ENCODE assay signal across 1 cellular context in the genomic region with DNA sequence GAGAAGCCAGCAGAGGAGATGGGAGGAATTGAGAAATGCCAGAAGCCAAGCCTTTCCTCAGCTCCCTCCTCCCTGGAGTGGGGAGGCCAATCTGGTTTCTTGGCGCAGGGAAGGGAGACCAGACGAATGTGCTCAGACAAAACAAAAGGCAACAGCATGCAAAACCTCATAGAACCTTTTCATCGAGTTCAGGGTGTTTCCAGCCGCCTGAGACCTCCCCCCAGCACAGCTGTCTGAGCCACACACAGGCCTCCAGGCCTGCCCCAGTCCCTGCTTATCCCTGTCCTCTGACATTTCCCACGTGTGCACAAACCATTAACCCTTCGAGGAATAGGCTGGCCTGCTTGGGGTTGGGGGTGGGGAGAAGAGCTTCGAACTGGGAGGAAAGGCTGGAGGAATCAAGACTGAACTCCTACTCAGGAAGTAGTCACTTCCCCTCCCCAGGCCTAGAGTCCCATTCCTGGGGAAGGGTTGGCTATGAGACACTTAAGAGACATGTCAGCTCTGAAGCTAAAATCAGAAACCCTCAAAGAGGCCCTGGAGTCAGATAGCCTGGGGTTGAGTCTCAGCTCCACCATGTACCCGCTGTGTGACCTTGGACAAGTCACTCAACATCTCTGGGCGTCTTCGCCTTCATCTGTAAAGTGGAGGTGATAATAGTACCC.
A peak's percentile ranks its signal among the peaks of the same experiment; 100 is the strongest.
TF ChIP-seq lines count a peak whose summit lies in the region.

No MANE protein-coding gene starts in this region.

TF ChIP-seq in HepG2, 621 proteins besides CTCF, POLR2A, EP300 and RAD21:
- TF ChIP-seq, protein P1, sequence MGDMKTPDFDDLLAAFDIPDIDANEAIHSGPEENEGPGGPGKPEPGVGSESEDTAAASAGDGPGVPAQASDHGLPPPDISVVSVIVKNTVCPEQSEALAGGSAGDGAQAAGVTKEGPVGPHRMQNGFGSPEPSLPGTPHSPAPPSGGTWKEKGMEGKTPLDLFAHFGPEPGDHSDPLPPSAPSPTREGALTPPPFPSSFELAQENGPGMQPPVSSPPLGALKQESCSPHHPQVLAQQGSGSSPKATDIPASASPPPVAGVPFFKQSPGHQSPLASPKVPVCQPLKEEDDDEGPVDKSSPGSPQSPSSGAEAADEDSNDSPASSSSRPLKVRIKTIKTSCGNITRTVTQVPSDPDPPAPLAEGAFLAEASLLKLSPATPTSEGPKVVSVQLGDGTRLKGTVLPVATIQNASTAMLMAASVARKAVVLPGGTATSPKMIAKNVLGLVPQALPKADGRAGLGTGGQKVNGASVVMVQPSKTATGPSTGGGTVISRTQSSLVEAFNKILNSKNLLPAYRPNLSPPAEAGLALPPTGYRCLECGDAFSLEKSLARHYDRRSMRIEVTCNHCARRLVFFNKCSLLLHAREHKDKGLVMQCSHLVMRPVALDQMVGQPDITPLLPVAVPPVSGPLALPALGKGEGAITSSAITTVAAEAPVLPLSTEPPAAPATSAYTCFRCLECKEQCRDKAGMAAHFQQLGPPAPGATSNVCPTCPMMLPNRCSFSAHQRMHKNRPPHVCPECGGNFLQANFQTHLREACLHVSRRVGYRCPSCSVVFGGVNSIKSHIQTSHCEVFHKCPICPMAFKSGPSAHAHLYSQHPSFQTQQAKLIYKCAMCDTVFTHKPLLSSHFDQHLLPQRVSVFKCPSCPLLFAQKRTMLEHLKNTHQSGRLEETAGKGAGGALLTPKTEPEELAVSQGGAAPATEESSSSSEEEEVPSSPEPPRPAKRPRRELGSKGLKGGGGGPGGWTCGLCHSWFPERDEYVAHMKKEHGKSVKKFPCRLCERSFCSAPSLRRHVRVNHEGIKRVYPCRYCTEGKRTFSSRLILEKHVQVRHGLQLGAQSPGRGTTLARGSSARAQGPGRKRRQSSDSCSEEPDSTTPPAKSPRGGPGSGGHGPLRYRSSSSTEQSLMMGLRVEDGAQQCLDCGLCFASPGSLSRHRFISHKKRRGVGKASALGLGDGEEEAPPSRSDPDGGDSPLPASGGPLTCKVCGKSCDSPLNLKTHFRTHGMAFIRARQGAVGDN (CRISPR knock-in tag; IDR thresholded peaks at IDR 0.05) = peak; percentile 21; the same call in 1 of the 2 replicates
- TF ChIP-seq SSRP1 (CRISPR knock-in tag; IDR thresholded peaks at IDR 0.05) = 0 out of 2 replicates have a peak, but pooled peaks have one; percentile 12
- TF ChIP-seq ZNF652 (CRISPR knock-in tag; IDR thresholded peaks at IDR 0.05; ENCODE audit: borderline replicate concordance, low read depth) = peak; percentile 89
- TF ChIP-seq ZMYM3 (CRISPR knock-in tag; IDR thresholded peaks at IDR 0.05) = peak; percentile 67; the same call in 1 of the 2 replicates
- peak; percentile 30; the same call in 1 of the 2 replicates for TF ChIP-seq RBFOX2 (IDR thresholded peaks at IDR 0.05; ENCODE audit: low read depth, low read length)
- peak; percentile 44 for TF ChIP-seq AGO2 (optimal IDR thresholded peaks at IDR 0.05; ENCODE audit: low read depth, low read length)
- TF ChIP-seq ZNF7 (CRISPR knock-in tag; IDR thresholded peaks at IDR 0.05) = no peak
- peak; percentile 90 for TF ChIP-seq ZNF768 (CRISPR knock-in tag; IDR thresholded peaks at IDR 0.05)
- TF ChIP-seq RBM22 (optimal IDR thresholded peaks at IDR 0.05; ENCODE audit: low read length) = peak; percentile 56
- no peak for TF ChIP-seq ZNF430 (CRISPR knock-in tag; IDR thresholded peaks at IDR 0.05)
- 0 out of 2 replicates have a peak, but pooled peaks have one; percentile 26 for TF ChIP-seq ZFX (CRISPR knock-in tag; IDR thresholded peaks at IDR 0.05; ENCODE audit: low read depth)
- no peak for TF ChIP-seq FOXA1 (IDR thresholded peaks at IDR 0.05)
- no peak for TF ChIP-seq FOXA1 (CRISPR knock-in tag; IDR thresholded peaks at IDR 0.05)
